ENCODE assay signal across 31 cellular contexts in the genomic region with DNA sequence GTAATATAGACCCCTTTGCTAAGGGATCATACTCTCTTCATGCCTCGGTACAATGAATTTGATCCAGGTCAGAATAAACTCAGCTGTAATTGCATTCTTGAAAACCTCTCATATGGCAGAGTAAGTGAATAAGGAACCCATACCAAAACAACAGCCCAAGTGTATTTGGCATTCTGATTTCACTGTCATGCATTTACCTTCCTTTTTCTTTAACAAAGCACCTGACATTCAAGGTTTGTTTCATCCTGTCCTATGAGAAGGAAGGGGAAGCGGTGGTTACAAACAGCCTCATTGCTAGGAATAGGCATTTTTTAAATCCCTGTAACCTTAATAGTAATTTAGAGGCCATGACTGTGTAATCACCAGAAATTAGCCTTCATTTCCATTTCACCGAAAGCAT.
"Had no signal": no experiment of that assay in that cellular context is flagged by ENCODE, and none has a peak within 500 bp of the region (broad histone marks: within the 10 kb centered on the region; RNA-seq: fewer than 3 reads in every experiment).

No MANE protein-coding gene starts in this region.

- H3K27ac ChIP-seq: neural progenitor cell, ovary, parathyroid adenoma, psoas muscle, right lobe of liver, skin epidermis, spleen, suprapubic skin, testis, tibial artery, transverse colon, upper lobe of right lung, vagina had no signal

- H3K4me1 ChIP-seq: parathyroid adenoma, psoas muscle, right lobe of liver, spleen, suprapubic skin, testis, tibial artery, transverse colon, upper lobe of right lung, vagina had no signal

- H3K9me3 ChIP-seq: ovary, psoas muscle, spleen, suprapubic skin, testis, tibial artery, transverse colon, upper lobe of right lung, vagina had no signal

- ATAC-seq: natural killer cell; psoas muscle; right cardiac atrium; right lobe of liver; stimulated activated memory B cell treated with anti-CD40 and anti-IgM and Interleukin-4, amounts not matched to agents 10 μg/mL and 1 μg/mL and 100 μg/mL, for 72 hours; stimulated activated naive CD8-positive, alpha-beta T cell treated with anti-CD3 and anti-CD28 coated beads, Interleukin-15, amount 100 ng/mL, for 72 hours; stimulated activated naive CD8-positive, alpha-beta T cell treated with anti-CD3 and anti-CD28 coated beads, Interleukin-15, Interleukin-2, amounts not matched to agents 100 U/mL and 50 U/mL, for 24 hours; upper lobe of right lung had no signal

- H3K9ac ChIP-seq: neural progenitor cell, parathyroid adenoma had no signal

- DNase-seq: natural killer cell; occipital lobe; ovary; posterior cingulate gyrus; psoas muscle; right cardiac atrium; right lobe of liver; spleen; stimulated activated CD4-positive, alpha-beta T cell treated with anti-CD3 and anti-CD28 coated beads, Interleukin-12 subunit alpha, Interleukin-12 subunit beta, amount 100 ng/mL, for 4 hours; stimulated activated CD4-positive, alpha-beta T cell treated with anti-CD3 and anti-CD28 coated beads, Interleukin-1b, Interleukin-23, amount 100 ng/mL, for 48 hours; stimulated activated CD4-positive, alpha-beta T cell treated with anti-CD3 and anti-CD28 coated beads, Interleukin-4, amount 100 ng/mL, for 1 hour; stimulated activated CD4-positive, alpha-beta T cell treated with anti-CD3 and anti-CD28 coated beads, Interleukin-4, amount 100 ng/mL, for 4 hours; stimulated activated CD8-positive, alpha-beta memory T cell treated with anti-CD3 and anti-CD28 coated beads, Interleukin-4, amount 100 ng/mL, for 48 hours; stimulated activated naive CD4-positive, alpha-beta T cell; stimulated activated naive CD8-positive, alpha-beta T cell treated with anti-CD3 and anti-CD28 coated beads, Interleukin-15, amount 100 ng/mL, for 72 hours; stimulated activated naive CD8-positive, alpha-beta T cell treated with anti-CD3 and anti-CD28 coated beads, Interleukin-15, Interleukin-2, amounts not matched to agents 100 U/mL and 50 U/mL, for 24 hours; substantia nigra; testis; tibial artery; transverse colon; upper lobe of right lung had no signal

- H3K4me2 ChIP-seq: neural progenitor cell, smooth muscle cell had no signal

- H3K27ac Mint-ChIP-seq: natural killer cell; nephron; neural progenitor cell; progenitor cell of endocrine pancreas; stimulated activated memory B cell treated with anti-CD40 and anti-IgM and Interleukin-4, amounts not matched to agents 10 μg/mL and 1 μg/mL and 100 μg/mL, for 72 hours; stimulated activated naive CD8-positive, alpha-beta T cell treated with anti-CD3 and anti-CD28 coated beads, Interleukin-15, amount 100 ng/mL, for 72 hours; type B pancreatic cell had no signal

- H3K4me1 Mint-ChIP-seq: natural killer cell; nephron; neural progenitor cell; stimulated activated memory B cell treated with anti-CD40 and anti-IgM and Interleukin-4, amounts not matched to agents 10 μg/mL and 1 μg/mL and 100 μg/mL, for 72 hours; stimulated activated naive CD8-positive, alpha-beta T cell treated with anti-CD3 and anti-CD28 coated beads, Interleukin-15, amount 100 ng/mL, for 72 hours had no signal

- H3K36me3 ChIP-seq: neural progenitor cell, ovary, right lobe of liver, spleen, suprapubic skin, tibial artery, transverse colon, upper lobe of right lung, vagina had no signal

- H2AFZ ChIP-seq: neural progenitor cell, parathyroid adenoma had no signal

- H3K4me3 ChIP-seq: neural progenitor cell, ovary, psoas muscle, right lobe of liver, skin epidermis, smooth muscle cell, spleen, suprapubic skin, testis, tibial artery, transverse colon, upper lobe of right lung, vagina had no signal

- H3K4me3 Mint-ChIP-seq: natural killer cell; nephron; neural progenitor cell; stimulated activated memory B cell treated with anti-CD40 and anti-IgM and Interleukin-4, amounts not matched to agents 10 μg/mL and 1 μg/mL and 100 μg/mL, for 72 hours; stimulated activated naive CD8-positive, alpha-beta T cell treated with anti-CD3 and anti-CD28 coated beads, Interleukin-15, amount 100 ng/mL, for 72 hours; type B pancreatic cell had no signal

- H3K27me3 Mint-ChIP-seq: progenitor cell of endocrine pancreas; stimulated activated memory B cell treated with anti-CD40 and anti-IgM and Interleukin-4, amounts not matched to agents 10 μg/mL and 1 μg/mL and 100 μg/mL, for 72 hours; stimulated activated naive CD8-positive, alpha-beta T cell treated with anti-CD3 and anti-CD28 coated beads, Interleukin-15, amount 100 ng/mL, for 72 hours had no signal

- H3K79me2 ChIP-seq: parathyroid adenoma had no signal

- H3K9me3 Mint-ChIP-seq: nephron, neural progenitor cell had no signal

- H3K36me3 Mint-ChIP-seq: neural progenitor cell; stimulated activated memory B cell treated with anti-CD40 and anti-IgM and Interleukin-4, amounts not matched to agents 10 μg/mL and 1 μg/mL and 100 μg/mL, for 72 hours; type B pancreatic cell had no signal

- H3K27me3 ChIP-seq: neural progenitor cell, ovary, right lobe of liver, spleen, suprapubic skin, testis, tibial artery, transverse colon, upper lobe of right lung, vagina had no signal
